Comparison of ENCODE assay signal across 6 cellular contexts in genomic region chr4:29128810-29129209, GRCh38.
"Had no signal": no experiment of that assay in that cellular context is flagged by ENCODE, and none has a peak within 500 bp of the region (broad histone marks: within the 10 kb centered on the region; RNA-seq: fewer than 3 reads in every experiment).

No MANE protein-coding gene starts in this region.

- FAIRE-seq: HTR-8/SVneo had no signal

- H3K9ac ChIP-seq: KMS-11 had no signal

- DNase-seq: Karpas-422, KBM-7, KG1 had no signal

- H3K4me2 ChIP-seq: KMS-11 had no signal

- H3K27ac ChIP-seq: HL-60, KMS-11 had no signal
